1 cellular context compared by ENCODE assay signal in the genomic region with DNA sequence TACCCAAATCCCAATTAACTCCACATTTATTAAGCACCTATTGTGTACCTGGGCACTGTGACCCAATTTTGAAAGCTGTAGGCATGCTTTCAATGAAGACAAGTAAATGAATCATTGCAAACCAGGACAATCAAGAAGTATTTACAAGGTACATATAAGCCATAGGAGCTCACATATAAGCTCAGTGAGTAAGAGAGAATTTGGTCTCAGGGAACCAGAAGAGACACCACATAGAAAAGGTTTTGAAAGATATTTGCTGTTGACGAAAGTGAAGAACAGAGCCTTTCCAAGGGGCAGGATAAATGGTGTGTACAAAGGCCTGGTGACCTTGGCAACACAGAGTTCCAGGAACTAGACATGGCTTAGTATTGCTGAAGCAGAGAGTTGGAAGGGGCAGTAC.
TF ChIP-seq lines count a peak whose summit lies in the region.

No MANE protein-coding gene starts in this region.

TF ChIP-seq in K562, 482 proteins besides CTCF, POLR2A, EP300 and RAD21 (continued from another document):
- TF ChIP-seq, protein P1, sequence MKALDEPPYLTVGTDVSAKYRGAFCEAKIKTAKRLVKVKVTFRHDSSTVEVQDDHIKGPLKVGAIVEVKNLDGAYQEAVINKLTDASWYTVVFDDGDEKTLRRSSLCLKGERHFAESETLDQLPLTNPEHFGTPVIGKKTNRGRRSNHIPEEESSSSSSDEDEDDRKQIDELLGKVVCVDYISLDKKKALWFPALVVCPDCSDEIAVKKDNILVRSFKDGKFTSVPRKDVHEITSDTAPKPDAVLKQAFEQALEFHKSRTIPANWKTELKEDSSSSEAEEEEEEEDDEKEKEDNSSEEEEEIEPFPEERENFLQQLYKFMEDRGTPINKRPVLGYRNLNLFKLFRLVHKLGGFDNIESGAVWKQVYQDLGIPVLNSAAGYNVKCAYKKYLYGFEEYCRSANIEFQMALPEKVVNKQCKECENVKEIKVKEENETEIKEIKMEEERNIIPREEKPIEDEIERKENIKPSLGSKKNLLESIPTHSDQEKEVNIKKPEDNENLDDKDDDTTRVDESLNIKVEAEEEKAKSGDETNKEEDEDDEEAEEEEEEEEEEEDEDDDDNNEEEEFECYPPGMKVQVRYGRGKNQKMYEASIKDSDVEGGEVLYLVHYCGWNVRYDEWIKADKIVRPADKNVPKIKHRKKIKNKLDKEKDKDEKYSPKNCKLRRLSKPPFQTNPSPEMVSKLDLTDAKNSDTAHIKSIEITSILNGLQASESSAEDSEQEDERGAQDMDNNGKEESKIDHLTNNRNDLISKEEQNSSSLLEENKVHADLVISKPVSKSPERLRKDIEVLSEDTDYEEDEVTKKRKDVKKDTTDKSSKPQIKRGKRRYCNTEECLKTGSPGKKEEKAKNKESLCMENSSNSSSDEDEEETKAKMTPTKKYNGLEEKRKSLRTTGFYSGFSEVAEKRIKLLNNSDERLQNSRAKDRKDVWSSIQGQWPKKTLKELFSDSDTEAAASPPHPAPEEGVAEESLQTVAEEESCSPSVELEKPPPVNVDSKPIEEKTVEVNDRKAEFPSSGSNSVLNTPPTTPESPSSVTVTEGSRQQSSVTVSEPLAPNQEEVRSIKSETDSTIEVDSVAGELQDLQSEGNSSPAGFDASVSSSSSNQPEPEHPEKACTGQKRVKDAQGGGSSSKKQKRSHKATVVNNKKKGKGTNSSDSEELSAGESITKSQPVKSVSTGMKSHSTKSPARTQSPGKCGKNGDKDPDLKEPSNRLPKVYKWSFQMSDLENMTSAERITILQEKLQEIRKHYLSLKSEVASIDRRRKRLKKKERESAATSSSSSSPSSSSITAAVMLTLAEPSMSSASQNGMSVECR (CRISPR knock-in tag; IDR thresholded peaks at IDR 0.05), result no peak
- TF ChIP-seq ZNF431 (CRISPR knock-in tag; IDR thresholded peaks at IDR 0.05) (no peak), RFX1 (IDR thresholded peaks at IDR 0.05) (peak; percentile 45)
